ENCODE assay signal across 14 cellular contexts in genomic region chr9:126886194-126886830, GRCh38.
"Had no signal": no experiment of that assay in that cellular context is flagged by ENCODE, and none has a peak within 500 bp of the region (broad histone marks: within the 10 kb centered on the region; RNA-seq: fewer than 3 reads in every experiment).

No MANE protein-coding gene starts in this region.

- DNase-seq: activated CD4-positive, alpha-beta T cell treated with anti-CD3 and anti-CD28 coated beads for 36 hours; activated CD8-positive, alpha-beta T cell treated with anti-CD3 and anti-CD28 coated beads for 36 hours; activated naive CD4-positive, alpha-beta T cell treated with anti-CD3 and anti-CD28 coated beads, Interleukin-2, amount 10 ng/mL, durations not matched to agents 7 days and 5 days; cerebellar nuclear complex; dermis blood vessel endothelial cell; posterior cingulate gyrus; right cardiac atrium; stimulated activated CD4-positive, alpha-beta T cell treated with anti-CD3 and anti-CD28 coated beads, Interleukin-2, amount 100 ng/mL, for 24 hours; stimulated activated naive B cell treated with anti-CD40 and anti-IgM and Interleukin-4, amounts not matched to agents 10 μg/mL and 1 μg/mL and 100 μg/mL, for 72 hours; SW 1271; upper lobe of left lung had no signal

- H3K27me3 ChIP-seq: SJSA1, upper lobe of left lung had no signal

- H3K9me3 ChIP-seq: SJSA1, upper lobe of left lung had no signal

- H3K27ac Mint-ChIP-seq: activated CD4-positive, alpha-beta T cell treated with anti-CD3 and anti-CD28 coated beads for 36 hours; activated CD8-positive, alpha-beta T cell treated with anti-CD3 and anti-CD28 coated beads for 36 hours; activated naive CD4-positive, alpha-beta T cell treated with anti-CD3 and anti-CD28 coated beads, Interleukin-2, amount 10 ng/mL, durations not matched to agents 7 days and 5 days; mesothelial cell of epicardium; stimulated activated naive B cell treated with anti-CD40 and anti-IgM and Interleukin-4, amounts not matched to agents 10 μg/mL and 1 μg/mL and 100 μg/mL, for 72 hours had no signal

- H3K4me1 Mint-ChIP-seq: activated CD4-positive, alpha-beta T cell treated with anti-CD3 and anti-CD28 coated beads for 36 hours; activated naive CD4-positive, alpha-beta T cell treated with anti-CD3 and anti-CD28 coated beads, Interleukin-2, amount 10 ng/mL, durations not matched to agents 7 days and 5 days; stimulated activated naive B cell treated with anti-CD40 and anti-IgM and Interleukin-4, amounts not matched to agents 10 μg/mL and 1 μg/mL and 100 μg/mL, for 72 hours had no signal

- H3K27ac ChIP-seq: SJSA1 had no signal

- H3K4me3 Mint-ChIP-seq: activated CD4-positive, alpha-beta T cell treated with anti-CD3 and anti-CD28 coated beads for 36 hours; activated CD8-positive, alpha-beta T cell treated with anti-CD3 and anti-CD28 coated beads for 36 hours; activated naive CD4-positive, alpha-beta T cell treated with anti-CD3 and anti-CD28 coated beads, Interleukin-2, amount 10 ng/mL, durations not matched to agents 7 days and 5 days; mesothelial cell of epicardium; stimulated activated naive B cell treated with anti-CD40 and anti-IgM and Interleukin-4, amounts not matched to agents 10 μg/mL and 1 μg/mL and 100 μg/mL, for 72 hours had no signal

- ATAC-seq: activated CD4-positive, alpha-beta T cell treated with anti-CD3 and anti-CD28 coated beads for 36 hours; activated CD8-positive, alpha-beta T cell treated with anti-CD3 and anti-CD28 coated beads for 36 hours; esophagus mucosa; right cardiac atrium; stimulated activated naive B cell treated with anti-CD40 and anti-IgM and Interleukin-4, amounts not matched to agents 10 μg/mL and 1 μg/mL and 100 μg/mL, for 72 hours had no signal

- H3K4me1 ChIP-seq: SJSA1 had no signal

- H3K27me3 Mint-ChIP-seq: activated CD4-positive, alpha-beta T cell treated with anti-CD3 and anti-CD28 coated beads for 36 hours; activated CD8-positive, alpha-beta T cell treated with anti-CD3 and anti-CD28 coated beads for 36 hours; stimulated activated naive B cell treated with anti-CD40 and anti-IgM and Interleukin-4, amounts not matched to agents 10 μg/mL and 1 μg/mL and 100 μg/mL, for 72 hours had no signal

- H3K4me3 ChIP-seq: SJSA1, upper lobe of left lung had no signal

- H3K9me3 Mint-ChIP-seq: activated CD8-positive, alpha-beta T cell treated with anti-CD3 and anti-CD28 coated beads for 36 hours; activated naive CD4-positive, alpha-beta T cell treated with anti-CD3 and anti-CD28 coated beads, Interleukin-2, amount 10 ng/mL, durations not matched to agents 7 days and 5 days; mesothelial cell of epicardium; stimulated activated naive B cell treated with anti-CD40 and anti-IgM and Interleukin-4, amounts not matched to agents 10 μg/mL and 1 μg/mL and 100 μg/mL, for 72 hours had no signal
